1 cellular context compared by ENCODE assay signal in the genomic region with DNA sequence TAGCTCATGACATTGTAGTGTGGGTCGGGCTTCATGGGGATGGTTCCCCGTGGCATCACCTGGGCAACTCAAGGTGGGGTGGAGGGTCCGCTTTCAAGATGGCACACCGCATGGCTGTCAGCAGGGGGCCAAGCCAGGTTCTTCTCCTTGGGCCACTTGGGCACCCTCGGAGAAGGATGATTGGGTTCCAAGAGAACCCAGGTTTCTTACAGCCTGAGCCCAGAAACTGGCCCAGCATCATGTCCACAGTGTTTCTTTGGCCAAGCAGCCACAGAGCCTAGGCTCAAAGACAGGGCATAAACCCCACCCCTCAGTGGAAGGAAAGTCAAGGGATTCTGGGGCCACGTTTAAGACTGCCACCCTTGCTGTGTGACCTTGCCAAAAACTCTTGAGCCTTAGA.
TF ChIP-seq lines count a peak whose summit lies in the region.

No MANE protein-coding gene starts in this region.

TF ChIP-seq in HepG2, 621 proteins besides CTCF, POLR2A, EP300 and RAD21 (continued from another document):
- no peak for TF ChIP-seq KLF16 (CRISPR knock-in tag; IDR thresholded peaks at IDR 0.05)
- no peak for TF ChIP-seq ARID2 (CRISPR knock-in tag; IDR thresholded peaks at IDR 0.05; ENCODE audit: borderline replicate concordance)
